18 cellular contexts compared by ENCODE assay signal in the genomic region with DNA sequence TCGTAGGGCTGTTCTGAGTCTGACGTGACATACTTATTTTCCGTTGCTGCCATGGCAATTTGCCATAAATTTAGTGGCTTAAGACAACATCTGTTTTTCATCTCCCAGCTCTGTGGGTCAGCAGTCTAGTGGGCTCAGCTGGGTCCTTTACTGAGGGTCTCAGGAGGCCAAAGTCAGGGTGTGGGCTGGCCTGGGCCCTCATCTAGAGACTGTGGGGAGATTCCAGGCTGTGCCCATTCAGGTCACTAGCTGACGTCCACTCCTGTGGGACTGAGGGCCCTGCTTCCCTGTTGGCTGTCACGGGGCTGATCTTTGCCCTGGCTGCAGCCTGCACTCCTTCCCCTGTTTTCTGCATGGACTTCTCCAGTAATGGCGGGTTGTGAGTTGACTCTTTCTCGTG. TPM values are rescaled to one million over a fixed set of nuclear protein-coding genes. Genes with fewer than 3 reads are reported as not detected.
DNase-seq lines count a peak whose midpoint lies in the region; ATAC-seq, FAIRE-seq and TF ChIP-seq lines count a peak whose summit lies in the region.
"Had no signal": no experiment of that assay in that cellular context is flagged by ENCODE, and none has a peak within 500 bp of the region (broad histone marks: within the 10 kb centered on the region; RNA-seq: fewer than 3 reads in every experiment).

No MANE protein-coding gene starts in this region.

- no peak overlapping the region for H4K5ac ChIP-seq in mesendoderm (ENCODE audit: low read length)

- BruUV-seq in K562 (replicated peaks; lab: Mats Ljungman, UMichigan): no TSS peak

- H3K9ac ChIP-seq in K562 (ENCODE audit: insufficient read depth in 1 of 2, low read depth in 2 of 2, low read length in 2 of 2): peak overlapping the region in 1 of 2 experiments; percentile 63; a peak in 1 of 4 replicates
- no peak overlapping the region for H3K9ac ChIP-seq in mesendoderm (ENCODE audit: low read length)

- H3K4me3 ChIP-seq in K562 (no peak overlapping the region), gastroesophageal sphincter (no peak overlapping the region), mesendoderm (ENCODE audit: low read length) (no peak overlapping the region), stomach (no peak overlapping the region)

- DNase-seq in K562 (ENCODE audit: extremely low read depth in 1 of 4, low spot score in 3 of 4) (no peak), mesendoderm (no peak), stomach (no peak), OCI-M1 (lab: John Stamatoyannopoulos, UW) (no peak)
- DNase-seq in stimulated activated naive CD4-positive, alpha-beta T cell treated with Interleukin-2 at 50 U/mL for 16 hours (lab: John Stamatoyannopoulos, UW): no peak
- DNase-seq in activated CD4-positive, alpha-beta T cell treated with anti-CD3 and anti-CD28 coated beads, Interleukin-2, amount 50 U/mL, for 4 hours: no peak
- DNase-seq: activated CD4-positive, alpha-beta T cell treated with anti-CD3 and anti-CD28 coated beads for 1 hour; activated CD8-positive, alpha-beta memory T cell treated with anti-CD3 and anti-CD28 coated beads, Interleukin-2, amount 50 U/mL, for 4 hours; activated naive CD4-positive, alpha-beta T cell treated with anti-CD3 and anti-CD28 coated beads for 36 hours; GDM1; NCI-H1048; NCI-H2171; NK-92 treated with Interleukin-12 subunit alpha and Interleukin-12 subunit beta, amount 100 ng/mL, for 24 hours; SHP77 treated with DMSO at 0.1 percent for 48 hours; stimulated activated naive B cell treated with anti-CD40 and anti-IgM and Interleukin-4, amounts not matched to agents 10 μg/mL and 1 μg/mL and 100 μg/mL, for 72 hours had no signal

- no peak overlapping the region for H2AFZ ChIP-seq in K562 (ENCODE audit: low read depth, low read length)

- peak overlapping the region; percentile 45 for H2AK5ac ChIP-seq in mesendoderm (ENCODE audit: low read length)

- POLR2A ChIA-PET in K562 (lab: Yijun Ruan, JAX): interaction anchor here (0.5 to 3.2 kb wide), 3 partner anchors 10 to 84 kb away, joined by 3 to 18 read pairs (median 7); no protein-coding TSS in a partner anchor

- no peak overlapping the region for H3K4me2 ChIP-seq in K562 (ENCODE audit: insufficient read depth, low read length)
- no peak overlapping the region for H3K4me2 ChIP-seq in mesendoderm (ENCODE audit: low read length)

- no peak overlapping the region for H2BK5ac ChIP-seq in mesendoderm (ENCODE audit: low read length)

- peaks cover 16 to 21% of the 10 kb centered on the region in 2 experiments for H3K27me3 ChIP-seq in K562 (ENCODE audit: control insufficient read depth in 2 of 2, insufficient read depth in 2 of 2, low read length in 2 of 2)
- peaks cover 11% of the 10 kb centered on the region for H3K27me3 ChIP-seq in gastroesophageal sphincter
- no peaks in the 10 kb centered on the region for H3K27me3 ChIP-seq in mesendoderm (ENCODE audit: insufficient read depth, low read length, poor library complexity)
- no peaks in the 10 kb centered on the region for H3K27me3 ChIP-seq in stomach

- TF ChIP-seq RAD21 in K562 (CRISPR knock-in tag; conservative IDR thresholded peaks at IDR 0.05 in 1 of 2, IDR thresholded peaks at IDR 0.05 in 1 of 2): no peak

- no peaks in the 10 kb centered on the region for H3K36me3 ChIP-seq in K562 (ENCODE audit: control insufficient read depth, insufficient read depth, low read length)
- H3K36me3 ChIP-seq in gastroesophageal sphincter: no peaks in the 10 kb centered on the region
- H3K36me3 ChIP-seq in mesendoderm (ENCODE audit: control insufficient read depth, insufficient read depth, low read length): no peaks in the 10 kb centered on the region
- no peaks in the 10 kb centered on the region for H3K36me3 ChIP-seq in stomach

- CTCF ChIA-PET in K562 (lab: Yijun Ruan, JAX; ENCODE audit: low intra/inter-chr PET ratio): no interaction called here

- H3K56ac ChIP-seq in mesendoderm (ENCODE audit: low read length): no peak overlapping the region

- peaks cover 24 to 29% of the 10 kb centered on the region in 2 experiments; a peak in 4 of 5 replicates for H3K4me1 ChIP-seq in K562 (replicated peaks in 1 of 2; ENCODE audit: control insufficient read depth in 2 of 2, insufficient read depth in 2 of 2, low read length in 2 of 2)
- peaks cover 0 to 68% (median 39%) of the 10 kb centered on the region in 3 donors for H3K4me1 ChIP-seq in gastroesophageal sphincter
- H3K4me1 ChIP-seq in mesendoderm (ENCODE audit: control insufficient read depth, low read depth, low read length): peaks cover 20% of the 10 kb centered on the region
- H3K4me1 ChIP-seq in stomach: peaks cover 8 to 29% (median 17%) of the 10 kb centered on the region in 4 donors

- 43% methylated on average over 7 of the region's 7 CpGs for WGBS in K562 (ENCODE audit: insufficient coverage, low coverage, missing lambda C conversion rate)
- 36 to 43% methylated on average over 2 to 6 of the region's 7 CpGs for WGBS in gastroesophageal sphincter (ENCODE audit: low coverage in 1 of 2), 2 donors
- no CpG with 5 or more reads among the region's 7 CpGs for WGBS in mesendoderm (ENCODE audit: extremely low coverage, insufficient coverage, low lambda C conversion rate)
- 43 to 59% (median 50%) methylated on average over 7 of the region's 7 CpGs for WGBS in stomach, 5 donors

- ATAC-seq in K562: no peak
- ATAC-seq in gastroesophageal sphincter: peak; percentile 1
- no peak for ATAC-seq in HG02973 (IDR thresholded peaks at IDR 0.05; ENCODE audit: unreplicated experiment)
- ATAC-seq: stimulated activated naive B cell treated with anti-CD40 and anti-IgM and Interleukin-4, amounts not matched to agents 10 μg/mL and 1 μg/mL and 100 μg/mL, for 72 hours had no signal

- H3K79me2 ChIP-seq in K562 (ENCODE audit: control insufficient read depth, insufficient read depth, low read length) (no peaks in the 10 kb centered on the region), mesendoderm (ENCODE audit: control insufficient read depth, insufficient read depth, low read length) (no peaks in the 10 kb centered on the region)

- H3K79me1 ChIP-seq in mesendoderm (ENCODE audit: low read length): no peaks in the 10 kb centered on the region

- no peak overlapping the region for H3K27ac ChIP-seq in K562 (ENCODE audit: extremely low read depth, low read depth, low read length)
- H3K27ac ChIP-seq in gastroesophageal sphincter: peak overlapping the region in 3 of 4 donors; percentile 46 to 52 (median 51)
- no peak overlapping the region for H3K27ac ChIP-seq in mesendoderm (ENCODE audit: low read depth, low read length)
- peak overlapping the region in 3 of 5 donors; percentile 13 to 52 (median 36) for H3K27ac ChIP-seq in stomach

- no peak overlapping the region for H4K8ac ChIP-seq in mesendoderm (ENCODE audit: low read depth, low read length)

- no peak for TF ChIP-seq EP300 in K562 (IDR thresholded peaks at IDR 0.05; ENCODE audit: low read length)
- no peak for TF ChIP-seq EP300 in gastroesophageal sphincter (IDR thresholded peaks at IDR 0.05)
- TF ChIP-seq EP300 in stomach (IDR thresholded peaks at IDR 0.05): no peak

- no peak overlapping the region for H3K4ac ChIP-seq in mesendoderm (ENCODE audit: low read depth, low read length)

- no peaks in the 10 kb centered on the region for H3K9me1 ChIP-seq in K562 (ENCODE audit: control insufficient read depth, insufficient read depth, low read length)

- no peak for TF ChIP-seq POLR2A in K562 (conservative IDR thresholded peaks at IDR 0.05)
- no peak for TF ChIP-seq POLR2A in gastroesophageal sphincter (IDR thresholded peaks at IDR 0.05)
- no peak for TF ChIP-seq POLR2A in stomach (IDR thresholded peaks at IDR 0.05)

- intact Hi-C loops in K562 (cut with micrococcal nuclease) (no loop called here), stomach (cut with DNase I; ENCODE audit: low total_unique reads) (no loop called here)

- in situ Hi-C loops in K562 (cut with MboI): no loop called here

- FAIRE-seq in K562 (lab: Jason Lieb, UNC): no peak

- H2BK120ac ChIP-seq in mesendoderm (ENCODE audit: low read depth, low read length): no peak overlapping the region

- H3K9me3 ChIP-seq in K562 (replicated peaks; ENCODE audit: control insufficient read depth, insufficient read depth, low read depth, low read length) (no peaks in the 10 kb centered on the region), gastroesophageal sphincter (no peaks in the 10 kb centered on the region), stomach (no peaks in the 10 kb centered on the region)

- H4K20me1 ChIP-seq in K562 (replicated peaks; ENCODE audit: control insufficient read depth, insufficient read depth, low read length): 0 out of 2 replicates have a peak, but pooled peaks cover 4% of the 10 kb centered on the region

- TF ChIP-seq CTCF in K562 (IDR thresholded peaks at IDR 0.05 in 2 of 3, conservative IDR thresholded peaks at IDR 0.05 in 1 of 3; ENCODE audit: insufficient read depth in 2 of 3, low read depth in 1 of 3, low read length in 3 of 3): no peak
- no peak for TF ChIP-seq CTCF in gastroesophageal sphincter (IDR thresholded peaks at IDR 0.05)
- no peak for TF ChIP-seq CTCF in stomach (IDR thresholded peaks at IDR 0.05)

- no peak overlapping the region for H2BK15ac ChIP-seq in mesendoderm (replicated peaks; ENCODE audit: low read depth)

- H3K23ac ChIP-seq in mesendoderm (ENCODE audit: low read length): no peak overlapping the region

- peak overlapping the region; percentile 54 for H3K18ac ChIP-seq in mesendoderm (ENCODE audit: low read length)

TF ChIP-seq in K562, 482 proteins besides CTCF, POLR2A, EP300 and RAD21 (continues in another document):
- TF ChIP-seq RB1 (IDR thresholded peaks at IDR 0.05; ENCODE audit: low read depth) (no peak), LCOR (CRISPR knock-in tag; IDR thresholded peaks at IDR 0.05) (no peak)

RNA-seq across cellular contexts. Expression of gene FGD5, which starts 19.1 kb away (rescaled TPM):
- total RNA-seq in K562 (2011; cell fraction: chromatin; rRNA removed; ENCODE audit: low replicate concordance): not detected in 2 replicates
- not detected in 2 replicates for total RNA-seq in K562 (2011; cell fraction: nucleolus; rRNA removed)
- total RNA-seq in K562 (2011; cell fraction: nucleoplasm; rRNA removed): not detected in 2 replicates
- total RNA-seq in K562 (2014; rRNA removed) (not detected in 2 replicates), K562 (2014; rRNA removed; fragmentation: Illumina TruSeq; extraction: Trizol) (not detected in 2 replicates), K562 (2015; rRNA removed; fragmentation: Illumina TruSeq; extraction: Trizol) (not detected in 2 replicates), K562 (2021) (0.13 and 0.18 TPM in 2 replicates), gastroesophageal sphincter (10 to 100 TPM; 16.1 to 18.7 (median 17.3) TPM), stomach (10 to 100 TPM in 3 of 5 donors, 1 to 10 TPM in 2; 1.2 to 34.1 (median 13.3) TPM)
- polyA plus RNA-seq in K562 (2011; rRNA removed) (not detected in 2 replicates), K562 (2014; fragmentation: Illumina TruSeq; extraction: Trizol) (not detected in 2 replicates), K562 (2014; fragmentation: Nextera tagmentation; extraction: Ambion mirVana) (not detected), K562 (2014; rRNA removed) (not detected in 2 replicates), stomach (1 to 10 TPM; 2.7 to 9.5 (median 8.5) TPM)
- polyA plus RNA-seq in K562 (2011; cell fraction: cytosol; rRNA removed): not detected in 2 replicates
- not detected in 2 replicates for polyA plus RNA-seq in K562 (2011; cell fraction: nucleus; rRNA removed)
- polyA plus RNA-seq in K562 (2012): not detected in 2 replicates
- polyA minus RNA-seq in K562 (2011; rRNA and poly(A)+ RNA removed): not detected in 2 replicates
- not detected in 2 replicates for polyA minus RNA-seq in K562 (2011; cell fraction: cytosol; rRNA and poly(A)+ RNA removed)
- polyA minus RNA-seq in K562 (2011; cell fraction: nucleus; rRNA and poly(A)+ RNA removed): not detected in 2 replicates
- polyA plus RNA-seq in mesendoderm (2013, experiment 1 of 2): 7.1 TPM
- 7.9 TPM for polyA plus RNA-seq in mesendoderm (2013, experiment 2 of 2)
- total RNA-seq: activated naive CD4-positive, alpha-beta T cell treated with anti-CD3 and anti-CD28 coated beads for 36 hours had no signal
- polyA plus RNA-seq: IgD-negative memory B cell had no signal

Comparison
In these comparisons a context has a peak if more than half of its experiments do, and no peak if none do; other contexts are left out.
1. H3K27ac ChIP-seq: peak in gastroesophageal sphincter (3 of 4) and stomach (3 of 5); none in K562 (single experiment) and mesendoderm (single experiment).